ENCODE assay signal across 15 cellular contexts in the genomic region with DNA sequence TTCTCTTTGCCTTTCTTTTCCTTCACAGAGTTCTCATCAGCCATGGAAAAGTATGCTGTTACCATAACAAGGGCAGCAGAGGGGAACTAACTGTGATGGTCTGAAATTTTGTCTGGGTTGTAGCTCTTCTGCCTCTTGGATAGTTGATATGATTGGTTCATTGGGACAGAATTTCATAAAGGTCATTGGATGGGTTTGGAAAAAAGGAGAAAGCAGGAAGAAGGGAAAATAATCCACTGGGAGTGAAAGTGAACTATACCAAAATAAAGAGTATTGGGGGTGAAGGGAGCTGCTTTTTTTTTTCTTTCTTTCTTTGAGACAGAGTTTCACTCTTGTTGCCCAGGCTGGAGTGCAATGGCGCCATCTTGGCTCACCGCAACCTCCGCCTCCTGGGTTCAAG. TPM values are rescaled to one million over a fixed set of nuclear protein-coding genes. Genes with fewer than 3 reads are reported as not detected.
"Had no signal": no experiment of that assay in that cellular context is flagged by ENCODE, and none has a peak within 500 bp of the region (broad histone marks: within the 10 kb centered on the region; RNA-seq: fewer than 3 reads in every experiment).

No MANE protein-coding gene starts in this region.

- H3K36me3 ChIP-seq: adrenal gland had no signal

- DNase-seq: activated CD4-positive, alpha-beta memory T cell treated with anti-CD3 and anti-CD28 coated beads, Interleukin-2, amount 10 ng/mL, durations not matched to agents 7 days and 5 days; activated CD4-positive, alpha-beta T cell treated with anti-CD3 and anti-CD28 coated beads for 36 hours; adrenal gland; caudate nucleus; left colon; mammary epithelial cell; posterior cingulate gyrus; right cardiac atrium; substantia nigra; trophoblast cell had no signal

- H3K9me3 Mint-ChIP-seq: activated CD4-positive, alpha-beta memory T cell treated with anti-CD3 and anti-CD28 coated beads, Interleukin-2, amount 10 ng/mL, durations not matched to agents 7 days and 5 days; dendritic cell treated with granulocyte-macrophage colony-stimulating factor and Interleukin-4, amounts not matched to agents 40 ng/mL and 50 ng/mL, for 4 days; T-helper 2 cell treated with Interferon-gamma antibody and Interleukin-4, amounts not matched to agents 5 μg/mL and 100 μg/mL, for 36 hours had no signal

- H3K4me3 Mint-ChIP-seq: activated CD4-positive, alpha-beta memory T cell treated with anti-CD3 and anti-CD28 coated beads, Interleukin-2, amount 10 ng/mL, durations not matched to agents 7 days and 5 days; activated CD4-positive, alpha-beta T cell treated with anti-CD3 and anti-CD28 coated beads for 36 hours; dendritic cell treated with granulocyte-macrophage colony-stimulating factor and Interleukin-4, amounts not matched to agents 40 ng/mL and 50 ng/mL, for 4 days; T-helper 2 cell treated with Interferon-gamma antibody and Interleukin-4, amounts not matched to agents 5 μg/mL and 100 μg/mL, for 36 hours had no signal

- H3K9me3 ChIP-seq: adrenal gland had no signal

- H3K27ac Mint-ChIP-seq: activated CD4-positive, alpha-beta memory T cell treated with anti-CD3 and anti-CD28 coated beads, Interleukin-2, amount 10 ng/mL, durations not matched to agents 7 days and 5 days; activated CD4-positive, alpha-beta T cell treated with anti-CD3 and anti-CD28 coated beads for 36 hours; dendritic cell treated with granulocyte-macrophage colony-stimulating factor and Interleukin-4, amounts not matched to agents 40 ng/mL and 50 ng/mL, for 4 days; T-helper 2 cell treated with Interferon-gamma antibody and Interleukin-4, amounts not matched to agents 5 μg/mL and 100 μg/mL, for 36 hours had no signal

- H3K27me3 Mint-ChIP-seq: activated CD4-positive, alpha-beta memory T cell treated with anti-CD3 and anti-CD28 coated beads, Interleukin-2, amount 10 ng/mL, durations not matched to agents 7 days and 5 days; activated CD4-positive, alpha-beta T cell treated with anti-CD3 and anti-CD28 coated beads for 36 hours; dendritic cell treated with granulocyte-macrophage colony-stimulating factor and Interleukin-4, amounts not matched to agents 40 ng/mL and 50 ng/mL, for 4 days had no signal

- ATAC-seq: activated CD4-positive, alpha-beta T cell treated with anti-CD3 and anti-CD28 coated beads for 36 hours; esophagus mucosa; left colon; right cardiac atrium had no signal

- H3K27me3 ChIP-seq: adrenal gland had no signal

- H3K4me3 ChIP-seq: adrenal gland, smooth muscle cell had no signal

RNA-seq across cellular contexts. Expression of a gene that starts 31.7 kb away (rescaled TPM):
- total RNA-seq: activated CD4-positive, alpha-beta T cell treated with anti-CD3 and anti-CD28 coated beads for 36 hours; adrenal gland; fibroblast of villous mesenchyme; left colon; right cardiac atrium; smooth muscle cell had no signal
- polyA plus RNA-seq: adrenal gland, right cardiac atrium had no signal
